21 cellular contexts compared by ENCODE assay signal in genomic region chr5:134534726-134535110, GRCh38. TPM values are rescaled to one million over a fixed set of nuclear protein-coding genes. Genes with fewer than 3 reads are reported as not detected.
A peak's percentile ranks its signal among the peaks of the same experiment; 100 is the strongest.
DNase-seq lines count a peak whose midpoint lies in the region; ATAC-seq, FAIRE-seq and TF ChIP-seq lines count a peak whose summit lies in the region.
"Had no signal": no experiment of that assay in that cellular context is flagged by ENCODE, and none has a peak within 500 bp of the region (broad histone marks: within the 10 kb centered on the region; RNA-seq: fewer than 3 reads in every experiment).

No MANE protein-coding gene starts in this region.

- no peaks in the 10 kb centered on the region for H3K27me3 Mint-ChIP-seq in WTC11 (ENCODE audit: low read depth)
- H3K27me3 Mint-ChIP-seq in naive B cell: no peaks in the 10 kb centered on the region
- H3K27me3 Mint-ChIP-seq: progenitor cell of endocrine pancreas, T-cell had no signal

- peak overlapping the region; percentile 8; the same call in 1 of the 2 replicates for H3K27ac Mint-ChIP-seq in WTC11
- H3K27ac Mint-ChIP-seq in naive B cell: peak overlapping the region in 4 of 6 donors; percentile 27 to 66 (median 58)
- H3K27ac Mint-ChIP-seq: progenitor cell of endocrine pancreas had no signal

- POLR2A ChIA-PET in WTC11 (lab: Charles Lee): interaction anchor here (0.7 to 1.8 kb wide), 4 partner anchors 11 to 123 kb away, joined by 3 to 9 read pairs (median 3); partner anchors contain the start of gene CDKN2AIPNL

- H3K4me3 Mint-ChIP-seq in WTC11 (no peak overlapping the region), naive B cell (peak overlapping the region in 2 of 8 donors; percentile 40 to 49)

- H3K4me1 Mint-ChIP-seq in WTC11: peaks cover 55% of the 10 kb centered on the region
- H3K4me1 Mint-ChIP-seq in naive B cell: peaks cover 55 to 89% (median 83%) of the 10 kb centered on the region in 3 donors

- no peak for TF ChIP-seq CTCF in WTC11 (IDR thresholded peaks at IDR 0.05)

- no peak for FAIRE-seq in HTR-8/SVneo (lab: Jason Lieb, UNC)
- FAIRE-seq: frontal cortex, GM12892, K562, small intestine had no signal

- ATAC-seq in WTC11 (no peak), naive B cell (ENCODE audit: low read depth in 2 of 2) (no peak), GM21825 (IDR thresholded peaks at IDR 0.05; ENCODE audit: unreplicated experiment) (no peak), HG03460 (IDR thresholded peaks at IDR 0.05; ENCODE audit: unreplicated experiment) (no peak)
- ATAC-seq: K562, T-cell had no signal

- DNase-seq in NCI-H510A treated with DMSO at 0.1 percent for 48 hours (lab: John Stamatoyannopoulos, UW) (peak; percentile 28), NCI-H510A (lab: John Stamatoyannopoulos, UW) (no peak), D341Med (ENCODE audit: low spot score) (peak; percentile 41), WTC11 (ENCODE audit: low spot score) (no peak), naive B cell (no peak), HTR-8/SVneo (ENCODE audit: insufficient read length, low spot score) (no peak)
- DNase-seq: activated CD4-positive, alpha-beta T cell treated with anti-CD3 and anti-CD28 coated beads, Interleukin-2, amount 50 U/mL, for 48 hours; DMS79; hypothalamus; NCI-H2029; SHP77 treated with DMSO at 0.1 percent for 48 hours; small intestine; stimulated activated CD4-positive, alpha-beta T cell treated with anti-CD3 and anti-CD28 coated beads, Interleukin-4, amount 100 ng/mL, for 1 hour; substantia nigra; T-cell had no signal

- H3K36me3 Mint-ChIP-seq in WTC11 (peaks cover 17% of the 10 kb centered on the region), naive B cell (peaks cover 9 to 10% of the 10 kb centered on the region in 2 donors)

- H3K9me3 Mint-ChIP-seq in WTC11 (no peaks in the 10 kb centered on the region), naive B cell (no peaks in the 10 kb centered on the region)
- H3K9me3 Mint-ChIP-seq: T-cell had no signal

- CTCF ChIA-PET in WTC11 (lab: Charles Lee): interaction anchor here (0.6 to 2.9 kb wide), 4 partner anchors 10 to 68 kb away, joined by 3 to 21 read pairs (median 4); no protein-coding TSS in a partner anchor

TF ChIP-seq in WTC11, 78 proteins besides CTCF, POLR2A, EP300 and RAD21:
- TF ChIP-seq, protein P1, sequence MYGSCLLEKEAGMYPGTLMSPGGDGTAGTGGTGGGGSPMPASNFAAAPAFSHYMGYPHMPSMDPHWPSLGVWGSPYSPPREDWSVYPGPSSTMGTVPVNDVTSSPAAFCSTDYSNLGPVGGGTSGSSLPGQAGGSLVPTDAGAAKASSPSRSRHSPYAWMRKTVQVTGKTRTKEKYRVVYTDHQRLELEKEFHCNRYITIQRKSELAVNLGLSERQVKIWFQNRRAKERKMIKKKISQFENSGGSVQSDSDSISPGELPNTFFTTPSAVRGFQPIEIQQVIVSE (CRISPR knock-in tag; IDR thresholded peaks at IDR 0.05; ENCODE audit: borderline replicate concordance): no peak
- TF ChIP-seq, protein P2, sequence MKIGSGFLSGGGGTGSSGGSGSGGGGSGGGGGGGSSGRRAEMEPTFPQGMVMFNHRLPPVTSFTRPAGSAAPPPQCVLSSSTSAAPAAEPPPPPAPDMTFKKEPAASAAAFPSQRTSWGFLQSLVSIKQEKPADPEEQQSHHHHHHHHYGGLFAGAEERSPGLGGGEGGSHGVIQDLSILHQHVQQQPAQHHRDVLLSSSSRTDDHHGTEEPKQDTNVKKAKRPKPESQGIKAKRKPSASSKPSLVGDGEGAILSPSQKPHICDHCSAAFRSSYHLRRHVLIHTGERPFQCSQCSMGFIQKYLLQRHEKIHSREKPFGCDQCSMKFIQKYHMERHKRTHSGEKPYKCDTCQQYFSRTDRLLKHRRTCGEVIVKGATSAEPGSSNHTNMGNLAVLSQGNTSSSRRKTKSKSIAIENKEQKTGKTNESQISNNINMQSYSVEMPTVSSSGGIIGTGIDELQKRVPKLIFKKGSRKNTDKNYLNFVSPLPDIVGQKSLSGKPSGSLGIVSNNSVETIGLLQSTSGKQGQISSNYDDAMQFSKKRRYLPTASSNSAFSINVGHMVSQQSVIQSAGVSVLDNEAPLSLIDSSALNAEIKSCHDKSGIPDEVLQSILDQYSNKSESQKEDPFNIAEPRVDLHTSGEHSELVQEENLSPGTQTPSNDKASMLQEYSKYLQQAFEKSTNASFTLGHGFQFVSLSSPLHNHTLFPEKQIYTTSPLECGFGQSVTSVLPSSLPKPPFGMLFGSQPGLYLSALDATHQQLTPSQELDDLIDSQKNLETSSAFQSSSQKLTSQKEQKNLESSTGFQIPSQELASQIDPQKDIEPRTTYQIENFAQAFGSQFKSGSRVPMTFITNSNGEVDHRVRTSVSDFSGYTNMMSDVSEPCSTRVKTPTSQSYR (CRISPR knock-in tag; IDR thresholded peaks at IDR 0.05): no peak
- no peak for TF ChIP-seq NFATC4 (CRISPR knock-in tag; IDR thresholded peaks at IDR 0.05)
- TF ChIP-seq NR1H2 (CRISPR knock-in tag; IDR thresholded peaks at IDR 0.05): no peak
- no peak for TF ChIP-seq ZNF263 (CRISPR knock-in tag; IDR thresholded peaks at IDR 0.05; ENCODE audit: low read depth)
- 0 out of 2 replicates have a peak, but pooled peaks have one; percentile 32 for TF ChIP-seq ZNF423 (CRISPR knock-in tag; IDR thresholded peaks at IDR 0.05)
- no peak for TF ChIP-seq PRRX2 (CRISPR knock-in tag; IDR thresholded peaks at IDR 0.05)

RNA-seq across cellular contexts. Expression of gene JADE2, which starts 9.2 kb away (rescaled TPM):
- 39.4 to 46.2 TPM (median 40.8 TPM) in 3 replicates for total RNA-seq in WTC11 (2021)
- 10 to 100 TPM in 5 of 6 donors, 1 to 10 TPM in 1; 7.1 to 47.1 (median 27.1) TPM for polyA plus RNA-seq in naive B cell (ENCODE audit: low read depth in 6 of 6)

Comparison
In these comparisons a context has a peak if more than half of its experiments do, and no peak if none do; other contexts are left out.
1. DNase-seq: peak in NCI-H510A treated with DMSO at 0.1 percent for 48 hours (single experiment) and D341Med (single experiment); none in NCI-H510A (single experiment), WTC11 (single experiment), naive B cell (single experiment) and HTR-8/SVneo (single experiment).